ENCODE assay signal across 20 cellular contexts in the genomic region with DNA sequence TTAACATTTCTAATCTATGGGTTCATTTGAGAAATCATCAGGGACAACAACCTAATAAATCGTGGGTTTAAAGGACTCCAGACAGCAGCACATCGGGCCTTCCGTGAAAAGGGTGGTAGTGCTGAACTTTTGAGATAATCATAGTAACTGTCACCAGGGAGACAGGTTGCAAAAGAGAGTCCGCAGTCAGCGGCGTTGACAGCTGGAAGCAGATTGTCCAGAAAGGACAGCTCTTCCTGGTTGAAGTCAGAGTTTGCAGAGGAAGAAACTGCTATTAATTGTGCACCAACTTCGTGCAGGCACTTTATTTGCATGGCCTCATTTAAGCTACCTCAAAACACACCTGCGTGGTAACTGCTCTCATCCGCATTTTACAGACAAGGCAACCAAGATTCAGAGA. TPM values are rescaled to one million over a fixed set of nuclear protein-coding genes. Genes with fewer than 3 reads are reported as not detected.
DNase-seq lines count a peak whose midpoint lies in the region; ATAC-seq, FAIRE-seq and TF ChIP-seq lines count a peak whose summit lies in the region.
"Had no signal": no experiment of that assay in that cellular context is flagged by ENCODE, and none has a peak within 500 bp of the region (broad histone marks: within the 10 kb centered on the region; RNA-seq: fewer than 3 reads in every experiment).

No MANE protein-coding gene starts in this region.

- no peak for TF ChIP-seq EP300 in K562 (IDR thresholded peaks at IDR 0.05; ENCODE audit: low read length)

- ATAC-seq in K562 (no peak), mucosa of descending colon (peak; percentile 36)
- ATAC-seq: GM12878 had no signal

- H3K9me1 ChIP-seq in K562 (ENCODE audit: control insufficient read depth, insufficient read depth, low read length), result no peaks in the 10 kb centered on the region

- H3K9me2 ChIP-seq in Karpas-422 (replicated peaks; ENCODE audit: insufficient read depth, low read length), result no peaks in the 10 kb centered on the region

- intact Hi-C loops in K562 (cut with micrococcal nuclease), result no loop called here
- intact Hi-C loops in mucosa of descending colon (cut with DNase I, micrococcal nuclease), result loop anchor here in 1 of 2 donors (10.0 kb wide), 1 partner anchor 89 kb away; no protein-coding TSS in a partner anchor
- intact Hi-C loops in MCF 10A (cut with micrococcal nuclease), result no loop called here

- H3K36me3 ChIP-seq in Karpas-422 (ENCODE audit: insufficient read depth, low read length), result no peaks in the 10 kb centered on the region
- H3K36me3 ChIP-seq in K562 (ENCODE audit: control insufficient read depth, insufficient read depth, low read length), result no peaks in the 10 kb centered on the region
- no peaks in the 10 kb centered on the region for H3K36me3 ChIP-seq in mucosa of descending colon (ENCODE audit: low read depth)
- H3K36me3 ChIP-seq: BE2C had no signal

- TF ChIP-seq RAD21 in K562 (CRISPR knock-in tag; conservative IDR thresholded peaks at IDR 0.05 in 1 of 2, IDR thresholded peaks at IDR 0.05 in 1 of 2), result no peak

- H3K9ac ChIP-seq in Karpas-422 (ENCODE audit: low read length), result no peak overlapping the region
- H3K9ac ChIP-seq in K562 (ENCODE audit: insufficient read depth in 1 of 2, low read depth in 2 of 2, low read length in 2 of 2), result no peak overlapping the region
- H3K9ac ChIP-seq: KMS-11 had no signal

- H4K20me1 ChIP-seq in Karpas-422 (ENCODE audit: insufficient read depth, low read depth, low read length), result no peaks in the 10 kb centered on the region
- no peaks in the 10 kb centered on the region for H4K20me1 ChIP-seq in K562 (replicated peaks; ENCODE audit: control insufficient read depth, insufficient read depth, low read length)

- H2AFZ ChIP-seq in Karpas-422 (ENCODE audit: low read length), result no peak overlapping the region
- no peak overlapping the region for H2AFZ ChIP-seq in K562 (ENCODE audit: low read depth, low read length)

- peaks cover 18% of the 10 kb centered on the region for H3K4me1 ChIP-seq in Karpas-422 (ENCODE audit: low read length)
- H3K4me1 ChIP-seq in K562 (replicated peaks in 1 of 2; ENCODE audit: control insufficient read depth in 2 of 2, insufficient read depth in 2 of 2, low read length in 2 of 2), result no peaks in the 10 kb centered on the region
- H3K4me1 ChIP-seq in mucosa of descending colon (ENCODE audit: low read depth), result peaks cover 4% of the 10 kb centered on the region
- H3K4me1 ChIP-seq: BE2C had no signal

- WGBS in K562 (ENCODE audit: insufficient coverage, low coverage, missing lambda C conversion rate), result 19% methylated on average over 9 of the region's 9 CpGs

- H3K9me3 ChIP-seq in Karpas-422 (ENCODE audit: low read length), result no peaks in the 10 kb centered on the region
- H3K9me3 ChIP-seq in K562 (replicated peaks; ENCODE audit: control insufficient read depth, insufficient read depth, low read depth, low read length), result no peaks in the 10 kb centered on the region
- no peaks in the 10 kb centered on the region for H3K9me3 ChIP-seq in mucosa of descending colon
- H3K9me3 ChIP-seq: BE2C had no signal

- H3K9me3 Mint-ChIP-seq in MCF 10A (ENCODE audit: unreplicated experiment), result peaks cover 40% of the 10 kb centered on the region

- H3K27ac ChIP-seq in Karpas-422 (ENCODE audit: low read length) (no peak overlapping the region), K562 (ENCODE audit: extremely low read depth, low read depth, low read length) (no peak overlapping the region)
- H3K27ac ChIP-seq: KMS-11 had no signal

- no peak for TF ChIP-seq CTCF in GM12865 (IDR thresholded peaks at IDR 0.05; ENCODE audit: insufficient read depth, low read depth, low read length, missing control alignments)
- TF ChIP-seq CTCF in K562 (IDR thresholded peaks at IDR 0.05 in 2 of 3, conservative IDR thresholded peaks at IDR 0.05 in 1 of 3; ENCODE audit: insufficient read depth in 2 of 3, low read depth in 1 of 3, low read length in 3 of 3), result no peak
- no peak for TF ChIP-seq CTCF in mucosa of descending colon (IDR thresholded peaks at IDR 0.05)
- TF ChIP-seq CTCF in MCF 10A (IDR thresholded peaks at IDR 0.05; ENCODE audit: unreplicated experiment), result no peak

- no peak overlapping the region for H3K27ac Mint-ChIP-seq in MCF 10A (ENCODE audit: low read depth, unreplicated experiment)
- H3K27ac Mint-ChIP-seq: CD4-positive, CD25-positive, alpha-beta regulatory T cell; CD8-positive, alpha-beta memory T cell had no signal

- H3K27me3 ChIP-seq in Karpas-422 (ENCODE audit: low read length) (no peaks in the 10 kb centered on the region), K562 (ENCODE audit: control insufficient read depth in 2 of 2, insufficient read depth in 2 of 2, low read length in 2 of 2) (no peaks in the 10 kb centered on the region; a peak in 1 of 5 replicates)
- H3K27me3 ChIP-seq: BE2C had no signal

- H3K4me3 ChIP-seq in GM12865 (ENCODE audit: low read depth, low read length) (no peak overlapping the region; the same call in 1 of the 2 replicates), Karpas-422 (ENCODE audit: low read length) (peak overlapping the region; percentile 18; the same call in 1 of the 2 replicates), K562 (no peak overlapping the region), mucosa of descending colon (no peak overlapping the region)
- H3K4me3 ChIP-seq: GM12878 had no signal

- no TSS peak for BruUV-seq in K562 (replicated peaks; lab: Mats Ljungman, UMichigan)
- BruUV-seq in MCF 10A (replicated peaks; lab: Mats Ljungman, UMichigan), result no TSS peak

- H3K4me2 ChIP-seq in Karpas-422 (ENCODE audit: low read depth, low read length, poor library complexity, severe bottlenecking), result peak overlapping the region; percentile 40
- no peak overlapping the region for H3K4me2 ChIP-seq in K562 (ENCODE audit: insufficient read depth, low read length)
- H3K4me2 ChIP-seq: KMS-11 had no signal

- no peak for TF ChIP-seq POLR2A in K562 (conservative IDR thresholded peaks at IDR 0.05)

- no peak overlapping the region for H3K4me3 Mint-ChIP-seq in MCF 10A (ENCODE audit: unreplicated experiment)
- H3K4me3 Mint-ChIP-seq: CD4-positive, CD25-positive, alpha-beta regulatory T cell; CD8-positive, alpha-beta memory T cell; H9 had no signal

- FAIRE-seq in K562 (lab: Jason Lieb, UNC), result no peak
- FAIRE-seq: A204.1, GM12878 had no signal

- POLR2A ChIA-PET in K562 (lab: Yijun Ruan, JAX) (no interaction called here), MCF 10A (lab: Yijun Ruan, JAX) (no interaction called here)

- no peaks in the 10 kb centered on the region for H3K4me1 Mint-ChIP-seq in MCF 10A (ENCODE audit: insufficient read depth, unreplicated experiment)
- H3K4me1 Mint-ChIP-seq: CD4-positive, CD25-positive, alpha-beta regulatory T cell; CD8-positive, alpha-beta memory T cell had no signal

- in situ Hi-C loops in K562 (cut with MboI), result loop anchor here (10.0 kb wide), 1 partner anchor 189 kb away; no protein-coding TSS in a partner anchor

- CTCF ChIA-PET in K562 (lab: Yijun Ruan, JAX; ENCODE audit: low intra/inter-chr PET ratio), result no interaction called here
- CTCF ChIA-PET in MCF 10A (lab: Yijun Ruan, JAX), result no interaction called here

- DNase-seq in GM12865 (ENCODE audit: low read depth) (peak; percentile 83), Karpas-422 (peak; percentile 54), K562 (ENCODE audit: extremely low read depth in 1 of 4, low spot score in 3 of 4) (no peak), mucosa of descending colon (no peak), ecto neural progenitor cell (ENCODE audit: low spot score) (no peak), MCF 10A (ENCODE audit: unreplicated experiment) (no peak), OCI-M1 (lab: John Stamatoyannopoulos, UW) (no peak)
- DNase-seq: BE2C; C1 segment of cervical spinal cord; CD4-positive, CD25-positive, alpha-beta regulatory T cell; CD8-positive, alpha-beta memory T cell; COR-L47; DMS153; DMS79; GF-D8; GOT3; H9 had no signal

- H3K79me2 ChIP-seq in Karpas-422 (ENCODE audit: low read length) (no peaks in the 10 kb centered on the region), K562 (ENCODE audit: control insufficient read depth, insufficient read depth, low read length) (no peaks in the 10 kb centered on the region)

- no peaks in the 10 kb centered on the region for H3K27me3 Mint-ChIP-seq in MCF 10A (ENCODE audit: insufficient read depth, unreplicated experiment)
- H3K27me3 Mint-ChIP-seq: CD4-positive, CD25-positive, alpha-beta regulatory T cell had no signal

- H3K36me3 Mint-ChIP-seq in MCF 10A (ENCODE audit: insufficient read depth, unreplicated experiment), result no peaks in the 10 kb centered on the region
- H3K36me3 Mint-ChIP-seq: CD4-positive, CD25-positive, alpha-beta regulatory T cell; CD8-positive, alpha-beta memory T cell had no signal

TF ChIP-seq in K562, 482 proteins besides CTCF, POLR2A, EP300 and RAD21 (continues in another document):
- TF ChIP-seq NBN (IDR thresholded peaks at IDR 0.05; ENCODE audit: low read depth), result no peak
- TF ChIP-seq TCFL5 (CRISPR knock-in tag; conservative IDR thresholded peaks at IDR 0.05), result no peak
- no peak for TF ChIP-seq SRSF1 (IDR thresholded peaks at IDR 0.05; ENCODE audit: low read depth, low read length)
- TF ChIP-seq ZNF696 (CRISPR knock-in tag; conservative IDR thresholded peaks at IDR 0.05), result no peak
- no peak for TF ChIP-seq CCAR2 (IDR thresholded peaks at IDR 0.05; ENCODE audit: low read depth, low read length)
- TF ChIP-seq MYNN (IDR thresholded peaks at IDR 0.05), result 0 out of 2 replicates have a peak, but pooled peaks have one; percentile 50
- TF ChIP-seq MYNN (CRISPR knock-in tag; IDR thresholded peaks at IDR 0.05), result no peak

RNA-seq across cellular contexts. Expression of a gene that starts 20.5 kb away (rescaled TPM):
- total RNA-seq in Karpas-422 (2014; rRNA removed; shearing (Covaris generic); ENCODE audit: low replicate concordance), result not detected in 2 replicates
- total RNA-seq in K562 (2011; cell fraction: chromatin; rRNA removed; ENCODE audit: low replicate concordance), result 0.23 and 0.28 TPM in 2 replicates
- 0.39 and 0.50 TPM in 2 replicates for total RNA-seq in K562 (2011; cell fraction: nucleolus; rRNA removed)
- total RNA-seq in K562 (2011; cell fraction: nucleoplasm; rRNA removed), result 0.23 and 0.51 TPM in 2 replicates
- 0.05 and 0.16 TPM in 2 replicates for total RNA-seq in K562 (2014; rRNA removed)
- total RNA-seq in K562 (2014; rRNA removed; fragmentation: Illumina TruSeq; extraction: Trizol), result 0.06 and 0.07 TPM in 2 replicates
- total RNA-seq in K562 (2015; rRNA removed; fragmentation: Illumina TruSeq; extraction: Trizol), result 0.19 and 0.36 TPM in 2 replicates
- total RNA-seq in K562 (2021), result 0.07 and 0.18 TPM in 2 replicates
- 0.08 and 0.25 TPM in 2 replicates for polyA plus RNA-seq in K562 (2011; rRNA removed)
- 0.13 and 0.42 TPM in 2 replicates for polyA plus RNA-seq in K562 (2011; cell fraction: cytosol; rRNA removed)
- 0.04 and 0.18 TPM in 2 replicates for polyA plus RNA-seq in K562 (2011; cell fraction: nucleus; rRNA removed)
- polyA plus RNA-seq in K562 (2012), result 0.39 and 0.76 TPM in 2 replicates
- 0.09 TPM in 1 of 2 replicates, not detected in the other for polyA plus RNA-seq in K562 (2014; fragmentation: Illumina TruSeq; extraction: Trizol)
- polyA plus RNA-seq in K562 (2014; fragmentation: Nextera tagmentation; extraction: Ambion mirVana), result under 1 TPM; 0.03 to 0.06 TPM
- 0.11 and 0.12 TPM in 2 replicates for polyA plus RNA-seq in K562 (2014; rRNA removed)
- 0.15 and 0.28 TPM in 2 replicates for polyA minus RNA-seq in K562 (2011; rRNA and poly(A)+ RNA removed)
- 0.38 TPM in 1 of 2 replicates, not detected in the other for polyA minus RNA-seq in K562 (2011; cell fraction: cytosol; rRNA and poly(A)+ RNA removed)
- polyA minus RNA-seq in K562 (2011; cell fraction: nucleus; rRNA and poly(A)+ RNA removed), result 0.22 and 0.27 TPM in 2 replicates
- total RNA-seq in mucosa of descending colon, result 100 to 1,000 TPM in 1 of 3 donors, 10 to 100 TPM in 2; 35.3 to 104 (median 50.3) TPM
- total RNA-seq in MCF 10A (2022), result not detected in 2 replicates
- total RNA-seq: CD4-positive, CD25-positive, alpha-beta regulatory T cell; CD8-positive, alpha-beta memory T cell; H9 had no signal
- polyA plus RNA-seq: CD4-positive, CD25-positive, alpha-beta regulatory T cell; CD8-positive, alpha-beta memory T cell had no signal

Comparison
In these comparisons a context has a peak if more than half of its experiments do, and no peak if none do; other contexts are left out.
1. DNase-seq: peak in GM12865 (single experiment) and Karpas-422 (single experiment); none in K562 (0 of 4), mucosa of descending colon (0 of 3), ecto neural progenitor cell (single experiment), MCF 10A (single experiment) and OCI-M1 (single experiment).
2. RNA of a gene that starts 20.5 kb away (total RNA-seq): 35.3 to 104 TPM in mucosa of descending colon; 0.05 to 0.51 TPM in K562, not detected in Karpas-422 and not detected in MCF 10A; every median in the first group is over 10 times any median in the second.